In genomic region chr5:64665243-64665642, GRCh38 we compare ENCODE assay signal across 1 cellular context.
TF ChIP-seq lines count a peak whose summit lies in the region.

No MANE protein-coding gene starts in this region.

TF ChIP-seq in HepG2, 621 proteins besides CTCF, POLR2A, EP300 and RAD21 (continued from another document):
- TF ChIP-seq, protein P1, sequence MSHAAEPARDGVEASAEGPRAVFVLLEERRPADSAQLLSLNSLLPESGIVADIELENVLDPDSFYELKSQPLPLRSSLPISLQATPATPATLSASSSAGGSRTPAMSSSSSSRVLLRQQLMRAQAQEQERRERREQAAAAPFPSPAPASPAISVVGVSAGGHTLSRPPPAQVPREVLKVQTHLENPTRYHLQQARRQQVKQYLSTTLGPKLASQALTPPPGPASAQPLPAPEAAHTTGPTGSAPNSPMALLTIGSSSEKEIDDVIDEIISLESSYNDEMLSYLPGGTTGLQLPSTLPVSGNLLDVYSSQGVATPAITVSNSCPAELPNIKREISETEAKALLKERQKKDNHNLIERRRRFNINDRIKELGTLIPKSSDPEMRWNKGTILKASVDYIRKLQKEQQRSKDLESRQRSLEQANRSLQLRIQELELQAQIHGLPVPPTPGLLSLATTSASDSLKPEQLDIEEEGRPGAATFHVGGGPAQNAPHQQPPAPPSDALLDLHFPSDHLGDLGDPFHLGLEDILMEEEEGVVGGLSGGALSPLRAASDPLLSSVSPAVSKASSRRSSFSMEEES (CRISPR knock-in tag; IDR thresholded peaks at IDR 0.05), result no peak
- TF ChIP-seq DNMT3B (CRISPR knock-in tag; conservative IDR thresholded peaks at IDR 0.05), result no peak
TF ChIP-seq in HepG2: peak in this region for 1.
